In genomic region chr3:197343656-197344408, GRCh38 we compare ENCODE assay signal across 20 cellular contexts. TPM values are rescaled to one million over a fixed set of nuclear protein-coding genes. Genes with fewer than 3 reads are reported as not detected.
DNase-seq lines count a peak whose midpoint lies in the region.
"Had no signal": no experiment of that assay in that cellular context is flagged by ENCODE, and none has a peak within 500 bp of the region (broad histone marks: within the 10 kb centered on the region; RNA-seq: fewer than 3 reads in every experiment).

No MANE protein-coding gene starts in this region.

- H3K4me3 ChIP-seq in BLaER1 treated with 17β-estradiol and CSF1 and Interleukin-3, amounts not matched to agents 10 nM and 100 nM = no peak overlapping the region
- H3K4me3 ChIP-seq: HAP-1, PC-9 had no signal

- no peaks in the 10 kb centered on the region for H4K20me1 ChIP-seq in BLaER1 treated with 17β-estradiol and CSF1 and Interleukin-3, amounts not matched to agents 10 nM and 100 nM

- H3K9ac ChIP-seq in BLaER1 treated with 17β-estradiol and CSF1 and Interleukin-3, amounts not matched to agents 10 nM and 100 nM = no peak overlapping the region

- H3K27me3 Mint-ChIP-seq in activated CD4-positive, alpha-beta memory T cell treated with anti-CD3 and anti-CD28 coated beads for 36 hours = peaks cover 2% of the 10 kb centered on the region

- H3K27ac Mint-ChIP-seq in activated CD4-positive, alpha-beta memory T cell treated with anti-CD3 and anti-CD28 coated beads for 36 hours = no peak overlapping the region
- H3K27ac Mint-ChIP-seq: B cell; CD8-positive, alpha-beta T cell had no signal

- intact Hi-C loops in activated CD4-positive, alpha-beta memory T cell treated with anti-CD3 and anti-CD28 coated beads for 36 hours (cut with micrococcal nuclease) = no loop called here

- no peak overlapping the region for H3K27ac ChIP-seq in BLaER1 treated with 17β-estradiol and CSF1 and Interleukin-3, amounts not matched to agents 10 nM and 100 nM
- H3K27ac ChIP-seq: PC-9 had no signal

- no peaks in the 10 kb centered on the region for H3K9me3 ChIP-seq in BLaER1 treated with 17β-estradiol and CSF1 and Interleukin-3, amounts not matched to agents 10 nM and 100 nM (replicated peaks in 1 of 11)
- H3K9me3 ChIP-seq: HAP-1 had no signal

- CTCF ChIA-PET in activated CD4-positive, alpha-beta memory T cell treated with anti-CD3 and anti-CD28 coated beads for 36 hours (lab: Charles Lee) = no interaction called here

- no peaks in the 10 kb centered on the region for H3K27me3 ChIP-seq in BLaER1 treated with 17β-estradiol and CSF1 and Interleukin-3, amounts not matched to agents 10 nM and 100 nM

- H3K4me3 Mint-ChIP-seq in activated CD4-positive, alpha-beta memory T cell treated with anti-CD3 and anti-CD28 coated beads for 36 hours = no peak overlapping the region
- H3K4me3 Mint-ChIP-seq: B cell; CD8-positive, alpha-beta T cell had no signal

- DNase-seq in HT1080 (ENCODE audit: low read depth) (peak; percentile 50), dermis blood vessel endothelial cell (peak; percentile 25), mesenteric fat pad (ENCODE audit: low spot score) (peak; percentile 37), putamen (ENCODE audit: low spot score) (no peak), NCI-H2029 treated with DMSO at 0.1 percent for 48 hours (lab: John Stamatoyannopoulos, UW) (no peak), T1000 (lab: John Stamatoyannopoulos, UW) (no peak)
- DNase-seq in activated CD4-positive, alpha-beta memory T cell treated with anti-CD3 and anti-CD28 coated beads for 36 hours = no peak
- DNase-seq: ACHN; CD8-positive, alpha-beta T cell; EL; KBM-7; NCI-H1048; NCI-H146; NCI-H2107; NCI-H69; PC-9; SHP77 had no signal

- POLR2A ChIA-PET in activated CD4-positive, alpha-beta memory T cell treated with anti-CD3 and anti-CD28 coated beads for 36 hours (lab: Charles Lee) = no interaction called here

- no peaks in the 10 kb centered on the region for H3K36me3 ChIP-seq in BLaER1 treated with 17β-estradiol and CSF1 and Interleukin-3, amounts not matched to agents 10 nM and 100 nM
- H3K36me3 ChIP-seq: HAP-1 had no signal

- no peaks in the 10 kb centered on the region for H3K9me3 Mint-ChIP-seq in activated CD4-positive, alpha-beta memory T cell treated with anti-CD3 and anti-CD28 coated beads for 36 hours
- H3K9me3 Mint-ChIP-seq: CD8-positive, alpha-beta T cell had no signal

- H3K4me2 ChIP-seq in BLaER1 treated with 17β-estradiol and CSF1 and Interleukin-3, amounts not matched to agents 10 nM and 100 nM = peak overlapping the region; percentile 16 to 66 (median 55); a peak in 21 of 22 replicates
- H3K4me2 ChIP-seq: PC-9 had no signal

- no peaks in the 10 kb centered on the region for H3K36me3 Mint-ChIP-seq in activated CD4-positive, alpha-beta memory T cell treated with anti-CD3 and anti-CD28 coated beads for 36 hours
- H3K36me3 Mint-ChIP-seq: CD8-positive, alpha-beta T cell had no signal

- peaks cover 4 to 17% (median 12%) of the 10 kb centered on the region in 10 experiments; a peak in 18 of 20 replicates for H3K4me1 ChIP-seq in BLaER1 treated with 17β-estradiol and CSF1 and Interleukin-3, amounts not matched to agents 10 nM and 100 nM
- H3K4me1 ChIP-seq: HAP-1 had no signal

- H3K4me1 Mint-ChIP-seq in activated CD4-positive, alpha-beta memory T cell treated with anti-CD3 and anti-CD28 coated beads for 36 hours (ENCODE audit: low read depth) = no peaks in the 10 kb centered on the region
- H3K4me1 Mint-ChIP-seq: B cell had no signal

RNA-seq across cellular contexts. Expression of gene DLG1, which starts 45.4 kb away (rescaled TPM):
- 36.3 and 55.2 TPM in 2 replicates for total RNA-seq in HT1080 (2014; rRNA removed; shearing (Covaris generic))
- polyA plus RNA-seq in HT1080 (2015; cell fraction: cytosol; rRNA removed) = 86.7 and 110 TPM in 2 replicates
- polyA plus RNA-seq in HT1080 (2015; cell fraction: nucleus; rRNA removed) = 260 and 294 TPM in 2 replicates
- total RNA-seq in dermis blood vessel endothelial cell (82.2 and 85.4 TPM in 2 replicates), mesenteric fat pad (68.5 TPM)
- 10 to 100 TPM; 52.6 to 53.3 TPM for total RNA-seq in activated CD4-positive, alpha-beta memory T cell treated with anti-CD3 and anti-CD28 coated beads for 36 hours

Comparison
In these comparisons a context has a peak if more than half of its experiments do, and no peak if none do; other contexts are left out.
1. DNase-seq: peak in HT1080 (single experiment), dermis blood vessel endothelial cell (single experiment) and mesenteric fat pad (single experiment); none in putamen (single experiment), NCI-H2029 treated with DMSO at 0.1 percent for 48 hours (single experiment), activated CD4-positive, alpha-beta memory T cell treated with anti-CD3 and anti-CD28 coated beads for 36 hours (single experiment) and T1000 (single experiment).